ENCODE assay signal across 9 cellular contexts in the genomic region with DNA sequence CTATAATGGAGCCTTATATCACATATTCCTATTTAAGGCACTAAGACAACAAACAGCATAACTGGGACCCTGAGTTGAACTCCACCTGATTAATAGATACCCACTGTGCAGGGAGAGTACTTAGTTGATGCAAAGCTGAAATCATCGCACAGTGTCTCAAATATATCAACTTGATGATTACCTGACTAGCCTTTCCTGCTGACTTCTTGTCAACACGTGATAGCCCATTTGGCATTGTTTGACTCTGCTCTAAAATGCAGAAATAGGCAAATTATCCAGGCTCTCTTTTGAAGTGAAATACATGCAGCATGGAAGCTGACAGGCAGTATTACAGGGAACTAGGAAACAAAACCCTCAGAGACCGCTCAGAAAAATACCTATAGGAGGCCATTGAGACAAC.
"Had no signal": no experiment of that assay in that cellular context is flagged by ENCODE, and none has a peak within 500 bp of the region (broad histone marks: within the 10 kb centered on the region; RNA-seq: fewer than 3 reads in every experiment).

No MANE protein-coding gene starts in this region.

- H3K9me3 ChIP-seq: HAP-1 had no signal

- H3K9ac ChIP-seq: GM23248 had no signal

- H3K36me3 ChIP-seq: HAP-1 had no signal

- DNase-seq: GM23248, GOT3, H7, HFFc6, IMR-90, KG1 had no signal

- H2AFZ ChIP-seq: GM23248 had no signal

- H3K27ac ChIP-seq: GM23248 had no signal

- H3K4me3 ChIP-seq: GM23248, HAP-1, K562 had no signal

- ATAC-seq: HCT116, K562 had no signal
